17 cellular contexts compared by ENCODE assay signal in genomic region chr1:113192242-113192641, GRCh38.
A peak's percentile ranks its signal among the peaks of the same experiment; 100 is the strongest.
DNase-seq lines count a peak whose midpoint lies in the region; ATAC-seq and TF ChIP-seq lines count a peak whose summit lies in the region.
"Had no signal": no experiment of that assay in that cellular context is flagged by ENCODE, and none has a peak within 500 bp of the region (broad histone marks: within the 10 kb centered on the region; RNA-seq: fewer than 3 reads in every experiment).

No MANE protein-coding gene starts in this region.

- H3K36me3 Mint-ChIP-seq in activated T-cell treated with anti-CD3 and anti-CD28 coated beads, Interleukin-2, amount 50 U/mL, for 72 hours (ENCODE audit: insufficient read depth in 2 of 2): peaks cover 1 to 5% of the 10 kb centered on the region in 2 donors
- H3K36me3 Mint-ChIP-seq in chondrocyte (ENCODE audit: low read depth): no peaks in the 10 kb centered on the region
- H3K36me3 Mint-ChIP-seq: CD8-positive, alpha-beta T cell had no signal

- peaks cover 7% of the 10 kb centered on the region for H3K4me1 Mint-ChIP-seq in activated T-cell treated with anti-CD3 and anti-CD28 coated beads, Interleukin-2, amount 50 U/mL, for 72 hours (ENCODE audit: low read depth)
- H3K4me1 Mint-ChIP-seq in chondrocyte (ENCODE audit: low read depth): no peaks in the 10 kb centered on the region

- H3K27ac Mint-ChIP-seq in activated T-cell treated with anti-CD3 and anti-CD28 coated beads, Interleukin-2, amount 50 U/mL, for 72 hours: no peak overlapping the region
- H3K27ac Mint-ChIP-seq in chondrocyte (ENCODE audit: unreplicated experiment): no peak overlapping the region
- H3K27ac Mint-ChIP-seq: CD8-positive, alpha-beta T cell; dendritic cell treated with granulocyte-macrophage colony-stimulating factor and Interleukin-4, amounts not matched to agents 40 ng/mL and 50 ng/mL, for 4 days had no signal

- H3K4me3 ChIP-seq in upper lobe of right lung: no peak overlapping the region
- H3K4me3 ChIP-seq: skin epidermis had no signal

- H3K27me3 Mint-ChIP-seq in activated T-cell treated with anti-CD3 and anti-CD28 coated beads, Interleukin-2, amount 50 U/mL, for 72 hours (ENCODE audit: low read depth): peaks cover 10% of the 10 kb centered on the region
- peaks cover 21% of the 10 kb centered on the region for H3K27me3 Mint-ChIP-seq in chondrocyte (ENCODE audit: low read depth)

- H3K36me3 ChIP-seq in upper lobe of right lung: no peaks in the 10 kb centered on the region

- no peaks in the 10 kb centered on the region for H3K4me1 ChIP-seq in upper lobe of right lung

- no peak overlapping the region for H3K4me3 Mint-ChIP-seq in activated T-cell treated with anti-CD3 and anti-CD28 coated beads, Interleukin-2, amount 50 U/mL, for 72 hours
- no peak overlapping the region for H3K4me3 Mint-ChIP-seq in chondrocyte (ENCODE audit: unreplicated experiment)
- H3K4me3 Mint-ChIP-seq: CD8-positive, alpha-beta T cell; dendritic cell treated with granulocyte-macrophage colony-stimulating factor and Interleukin-4, amounts not matched to agents 40 ng/mL and 50 ng/mL, for 4 days had no signal

- intact Hi-C loops in upper lobe of right lung (cut with DNase I): no loop called here

- DNase-seq in DMS53 (lab: John Stamatoyannopoulos, UW) (peak; percentile 39), DMS53 treated with DMSO at 0.1 percent for 48 hours (lab: John Stamatoyannopoulos, UW; ENCODE audit: unreplicated experiment) (no peak), SKM-1 treated with dmso at 0.1 percent for 144 hours (lab: John Stamatoyannopoulos, UW; ENCODE audit: unreplicated experiment) (peak; percentile 76), upper lobe of right lung (no peak), chondrocyte (ENCODE audit: low spot score) (no peak)
- DNase-seq in activated CD4-positive, alpha-beta T cell treated with anti-CD3 and anti-CD28 coated beads for 48 hours: no peak
- no peak for DNase-seq in activated T-cell treated with anti-CD3 and anti-CD28 coated beads, Interleukin-2, amount 50 U/mL, for 72 hours
- DNase-seq: anterior cingulate cortex; CD8-positive, alpha-beta T cell; GF-D8; NCI-H1417 treated with DMSO at 0.1 percent for 48 hours; NCI-H526 treated with DMSO at 0.1 percent for 48 hours; SK-N-SH had no signal

- H3K9me3 ChIP-seq in upper lobe of right lung: no peaks in the 10 kb centered on the region
- H3K9me3 ChIP-seq: SK-N-SH had no signal

- no peak for TF ChIP-seq CTCF in upper lobe of right lung (IDR thresholded peaks at IDR 0.05)
- TF ChIP-seq CTCF in chondrocyte (IDR thresholded peaks at IDR 0.05): no peak

- ATAC-seq in HG02884 (IDR thresholded peaks at IDR 0.05; ENCODE audit: unreplicated experiment) (peak; percentile 11), upper lobe of right lung (peak; percentile 45)
- no peak for ATAC-seq in activated T-cell treated with anti-CD3 and anti-CD28 coated beads, Interleukin-2, amount 50 U/mL, for 72 hours (replicated peaks in 1 of 2)
- ATAC-seq: CD8-positive, alpha-beta T cell had no signal

- no peak overlapping the region for H3K27ac ChIP-seq in upper lobe of right lung
- H3K27ac ChIP-seq: 22Rv1 had no signal

- peaks cover 5 to 7% of the 10 kb centered on the region in 2 donors for H3K9me3 Mint-ChIP-seq in activated T-cell treated with anti-CD3 and anti-CD28 coated beads, Interleukin-2, amount 50 U/mL, for 72 hours
- peaks cover 7% of the 10 kb centered on the region for H3K9me3 Mint-ChIP-seq in chondrocyte (ENCODE audit: low read depth)

- no peaks in the 10 kb centered on the region for H3K27me3 ChIP-seq in upper lobe of right lung

Comparison
In these comparisons a context has a peak if more than half of its experiments do, and no peak if none do; other contexts are left out.
1. DNase-seq: peak in DMS53 (single experiment) and SKM-1 treated with dmso at 0.1 percent for 144 hours (single experiment); none in DMS53 treated with DMSO at 0.1 percent for 48 hours (single experiment), upper lobe of right lung (single experiment), activated CD4-positive, alpha-beta T cell treated with anti-CD3 and anti-CD28 coated beads for 48 hours (single experiment), activated T-cell treated with anti-CD3 and anti-CD28 coated beads, Interleukin-2, amount 50 U/mL, for 72 hours (0 of 2) and chondrocyte (single experiment).
2. ATAC-seq: peak in HG02884 (single experiment) and upper lobe of right lung (single experiment); none in activated T-cell treated with anti-CD3 and anti-CD28 coated beads, Interleukin-2, amount 50 U/mL, for 72 hours (0 of 2).